In genomic region chr5:173371400-173371799, GRCh38 we compare ENCODE assay signal across 39 cellular contexts.
"Had no signal": no experiment of that assay in that cellular context is flagged by ENCODE, and none has a peak within 500 bp of the region (broad histone marks: within the 10 kb centered on the region; RNA-seq: fewer than 3 reads in every experiment).

No MANE protein-coding gene starts in this region.

- H3K27me3 ChIP-seq: adrenal gland, ascending aorta, body of pancreas, brain microvascular endothelial cell, breast epithelium, cardiac muscle cell had no signal

- H3K4me1 Mint-ChIP-seq: activated naive CD4-positive, alpha-beta T cell treated with anti-CD3 and anti-CD28 coated beads, Interleukin-2, amount 10 ng/mL, durations not matched to agents 7 days and 5 days; activated naive CD4-positive, alpha-beta T cell treated with anti-CD3 and anti-CD28 coated beads, Interleukin-2, amount 50 U/mL, for 24 hours; activated naive CD8-positive, alpha-beta T cell treated with anti-CD3 and anti-CD28 coated beads for 36 hours; activated naive CD8-positive, alpha-beta T cell treated with anti-CD3 and anti-CD28 coated beads, Interleukin-2, amount 10 ng/mL, durations not matched to agents 7 days and 5 days; activated naive CD8-positive, alpha-beta T cell treated with anti-CD3 and anti-CD28 coated beads, Interleukin-2, amount 50 U/mL, for 24 hours; activated T-helper 17 cell treated with anti-CD3 and anti-CD28 coated beads, Interleukin-2, amount 50 U/mL, for 72 hours; brain; central memory CD8-positive, alpha-beta T cell had no signal

- H3K4me3 Mint-ChIP-seq: activated naive CD4-positive, alpha-beta T cell treated with anti-CD3 and anti-CD28 coated beads for 36 hours; activated naive CD4-positive, alpha-beta T cell treated with anti-CD3 and anti-CD28 coated beads, Interleukin-2, amount 10 ng/mL, durations not matched to agents 7 days and 5 days; activated naive CD4-positive, alpha-beta T cell treated with anti-CD3 and anti-CD28 coated beads, Interleukin-2, amount 50 U/mL, for 24 hours; activated naive CD8-positive, alpha-beta T cell; activated naive CD8-positive, alpha-beta T cell treated with anti-CD3 and anti-CD28 coated beads for 36 hours; activated naive CD8-positive, alpha-beta T cell treated with anti-CD3 and anti-CD28 coated beads, Interleukin-2, amount 10 ng/mL, durations not matched to agents 7 days and 5 days; activated naive CD8-positive, alpha-beta T cell treated with anti-CD3 and anti-CD28 coated beads, Interleukin-2, amount 50 U/mL, for 24 hours; activated T-cell treated with anti-CD3 and anti-CD28 coated beads, Interleukin-2, amount 50 U/mL, for 24 hours; activated T-cell treated with anti-CD3 and anti-CD28 coated beads, Interleukin-2, amount 50 U/mL, for 4 hours; activated T-cell treated with anti-CD3 and anti-CD28 coated beads, Interleukin-2, amount 50 U/mL, for 72 hours; activated T-helper 1 cell treated with anti-CD3 and anti-CD28 coated beads, Interleukin-12 subunit alpha, Interleukin-12 subunit beta, Interleukin-2, Interleukin-4 antibody, amounts not matched to agents 30 ng/mL and 10 ng/mL and 1 ng/mL, durations not matched to agents 14 hours and 24 hours and 36 hours; activated T-helper 17 cell treated with anti-CD3 and anti-CD28 coated beads, Interleukin-2, amount 50 U/mL, for 72 hours; brain; central memory CD8-positive, alpha-beta T cell had no signal

- H3K36me3 ChIP-seq: adrenal gland, ascending aorta, brain microvascular endothelial cell, breast epithelium, cardiac muscle cell had no signal

- DNase-seq: activated effector memory CD4-positive, alpha-beta T cell treated with anti-CD3 and anti-CD28 coated beads, Interleukin-2, amount 50 U/mL, for 16 hours; activated effector memory CD4-positive, alpha-beta T cell treated with Interleukin-2 at 50 U/mL for 16 hours; activated gamma-delta T cell; activated gamma-delta T cell treated with Interleukin-2 at 50 U/mL for 16 hours; activated naive CD4-positive, alpha-beta T cell; activated naive CD4-positive, alpha-beta T cell treated with anti-CD3 and anti-CD28 coated beads for 36 hours; activated naive CD4-positive, alpha-beta T cell treated with anti-CD3 and anti-CD28 coated beads, Interleukin-2, amount 10 ng/mL, durations not matched to agents 7 days and 5 days; activated naive CD4-positive, alpha-beta T cell treated with anti-CD3 and anti-CD28 coated beads, Interleukin-2, amount 50 U/mL, for 16 hours; activated naive CD4-positive, alpha-beta T cell treated with Interleukin-2 at 50 U/mL for 16 hours; activated naive CD8-positive, alpha-beta T cell treated with anti-CD3 and anti-CD28 coated beads for 36 hours; activated naive CD8-positive, alpha-beta T cell treated with anti-CD3 and anti-CD28 coated beads, Interleukin-2, amount 10 ng/mL, durations not matched to agents 7 days and 5 days; activated naive CD8-positive, alpha-beta T cell treated with anti-CD3 and anti-CD28 coated beads, Interleukin-2, amount 50 U/mL, for 24 hours; activated T-cell treated with anti-CD3 and anti-CD28 coated beads, Interleukin-2, amount 50 U/mL, for 24 hours; activated T-cell treated with anti-CD3 and anti-CD28 coated beads, Interleukin-2, amount 50 U/mL, for 4 hours; activated T-cell treated with anti-CD3 and anti-CD28 coated beads, Interleukin-2, amount 50 U/mL, for 48 hours; activated T-cell treated with anti-CD3 and anti-CD28 coated beads, Interleukin-2, amount 50 U/mL, for 72 hours; adrenal gland; amniotic stem cell; amygdala; anterior cingulate cortex; aorta; body of pancreas; brain microvascular endothelial cell; caudate nucleus; central memory CD4-positive, alpha-beta T cell; cerebellar nuclear complex had no signal

- H3K4me3 ChIP-seq: adrenal gland, ascending aorta, body of pancreas, breast epithelium, cardiac muscle cell had no signal

- H3K36me3 Mint-ChIP-seq: activated naive CD4-positive, alpha-beta T cell treated with anti-CD3 and anti-CD28 coated beads, Interleukin-2, amount 10 ng/mL, durations not matched to agents 7 days and 5 days; activated naive CD4-positive, alpha-beta T cell treated with anti-CD3 and anti-CD28 coated beads, Interleukin-2, amount 50 U/mL, for 24 hours; activated naive CD8-positive, alpha-beta T cell treated with anti-CD3 and anti-CD28 coated beads for 36 hours; activated naive CD8-positive, alpha-beta T cell treated with anti-CD3 and anti-CD28 coated beads, Interleukin-2, amount 10 ng/mL, durations not matched to agents 7 days and 5 days; brain had no signal

- H3K4me1 ChIP-seq: adrenal gland, ascending aorta, body of pancreas, breast epithelium had no signal

- H3K9me3 Mint-ChIP-seq: activated naive CD4-positive, alpha-beta T cell treated with anti-CD3 and anti-CD28 coated beads for 36 hours; activated naive CD4-positive, alpha-beta T cell treated with anti-CD3 and anti-CD28 coated beads, Interleukin-2, amount 50 U/mL, for 24 hours; activated T-helper 1 cell treated with anti-CD3 and anti-CD28 coated beads, Interleukin-12 subunit alpha, Interleukin-12 subunit beta, Interleukin-2, Interleukin-4 antibody, amounts not matched to agents 30 ng/mL and 10 ng/mL and 1 ng/mL, durations not matched to agents 14 hours and 24 hours and 36 hours; activated T-helper 17 cell treated with anti-CD3 and anti-CD28 coated beads, Interleukin-2, amount 50 U/mL, for 72 hours; activated T-helper 2 cell treated with anti-CD3 and anti-CD28 coated beads, Interferon-gamma antibody, Interleukin-2, Interleukin-4, amounts not matched to agents 10 μg/mL and 5 μg/mL and 100 μg/mL, durations not matched to agents 14 hours and 24 hours and 36 hours had no signal

- H3K27ac Mint-ChIP-seq: activated naive CD4-positive, alpha-beta T cell treated with anti-CD3 and anti-CD28 coated beads for 36 hours; activated naive CD4-positive, alpha-beta T cell treated with anti-CD3 and anti-CD28 coated beads, Interleukin-2, amount 10 ng/mL, durations not matched to agents 7 days and 5 days; activated naive CD4-positive, alpha-beta T cell treated with anti-CD3 and anti-CD28 coated beads, Interleukin-2, amount 50 U/mL, for 24 hours; activated naive CD4-positive, alpha-beta T cell treated with anti-CD3 and anti-CD28 coated beads, Interleukin-2, amount 50 U/mL, for 72 hours; activated naive CD8-positive, alpha-beta T cell; activated naive CD8-positive, alpha-beta T cell treated with anti-CD3 and anti-CD28 coated beads for 36 hours; activated naive CD8-positive, alpha-beta T cell treated with anti-CD3 and anti-CD28 coated beads, Interleukin-2, amount 10 ng/mL, durations not matched to agents 7 days and 5 days; activated naive CD8-positive, alpha-beta T cell treated with anti-CD3 and anti-CD28 coated beads, Interleukin-2, amount 50 U/mL, for 24 hours; activated T-cell treated with anti-CD3 and anti-CD28 coated beads, Interleukin-2, amount 50 U/mL, for 24 hours; activated T-cell treated with anti-CD3 and anti-CD28 coated beads, Interleukin-2, amount 50 U/mL, for 72 hours; activated T-helper 1 cell treated with anti-CD3 and anti-CD28 coated beads, Interleukin-12 subunit alpha, Interleukin-12 subunit beta, Interleukin-2, Interleukin-4 antibody, amounts not matched to agents 30 ng/mL and 10 ng/mL and 1 ng/mL, durations not matched to agents 14 hours and 24 hours and 36 hours; activated T-helper 17 cell treated with anti-CD3 and anti-CD28 coated beads, Interleukin-2, amount 50 U/mL, for 72 hours; activated T-helper 2 cell treated with anti-CD3 and anti-CD28 coated beads, Interferon-gamma antibody, Interleukin-2, Interleukin-4, amounts not matched to agents 10 μg/mL and 5 μg/mL and 100 μg/mL, durations not matched to agents 14 hours and 24 hours and 36 hours; brain had no signal

- H3K9me3 ChIP-seq: adrenal gland, body of pancreas had no signal

- H3K27ac ChIP-seq: adrenal gland, ascending aorta, body of pancreas, brain microvascular endothelial cell, breast epithelium, cardiac muscle cell had no signal

- ATAC-seq: activated naive CD4-positive, alpha-beta T cell treated with anti-CD3 and anti-CD28 coated beads, Interleukin-2, amount 50 U/mL, for 72 hours; activated naive CD8-positive, alpha-beta T cell treated with anti-CD3 and anti-CD28 coated beads, Interleukin-2, amount 50 U/mL, for 24 hours; activated T-cell treated with anti-CD3 and anti-CD28 coated beads, Interleukin-2, amount 50 U/mL, for 4 hours; activated T-cell treated with anti-CD3 and anti-CD28 coated beads, Interleukin-2, amount 50 U/mL, for 72 hours; activated T-helper 17 cell treated with anti-CD3 and anti-CD28 coated beads, Interleukin-2, amount 50 U/mL, for 72 hours; body of pancreas had no signal

- FAIRE-seq: astrocyte, bronchial epithelial cell had no signal
